Comparison of ENCODE assay signal across 2 cellular contexts in genomic region chr11:20134991-20135736, GRCh38.
TF ChIP-seq lines count a peak whose summit lies in the region.

No MANE protein-coding gene starts in this region.

TF ChIP-seq in HepG2, 621 proteins besides CTCF, POLR2A, EP300 and RAD21:
- TF ChIP-seq LRRFIP1 (CRISPR knock-in tag; conservative IDR thresholded peaks at IDR 0.05) (no peak), ZSCAN21 (CRISPR knock-in tag; IDR thresholded peaks at IDR 0.05; ENCODE audit: borderline replicate concordance) (no peak), PAWR (CRISPR knock-in tag; IDR thresholded peaks at IDR 0.05; ENCODE audit: borderline replicate concordance) (no peak), FOXJ3 (CRISPR knock-in tag; IDR thresholded peaks at IDR 0.05; ENCODE audit: borderline replicate concordance) (no peak), FOXP4 (CRISPR knock-in tag; IDR thresholded peaks at IDR 0.05) (no peak)

TF ChIP-seq in HEK293, 187 proteins besides CTCF, POLR2A, EP300 and RAD21:
- TF ChIP-seq HIC1 (tag by site-specific recombination; IDR thresholded peaks at IDR 0.05) (0 out of 2 replicates have a peak, but pooled peaks have one; percentile 51), ZNF19 (tag by site-specific recombination; IDR thresholded peaks at IDR 0.05; ENCODE audit: low read depth) (no peak), ZSCAN4 (tag by site-specific recombination; IDR thresholded peaks at IDR 0.05) (peak; percentile 69)
